8 cellular contexts compared by ENCODE assay signal in the genomic region with DNA sequence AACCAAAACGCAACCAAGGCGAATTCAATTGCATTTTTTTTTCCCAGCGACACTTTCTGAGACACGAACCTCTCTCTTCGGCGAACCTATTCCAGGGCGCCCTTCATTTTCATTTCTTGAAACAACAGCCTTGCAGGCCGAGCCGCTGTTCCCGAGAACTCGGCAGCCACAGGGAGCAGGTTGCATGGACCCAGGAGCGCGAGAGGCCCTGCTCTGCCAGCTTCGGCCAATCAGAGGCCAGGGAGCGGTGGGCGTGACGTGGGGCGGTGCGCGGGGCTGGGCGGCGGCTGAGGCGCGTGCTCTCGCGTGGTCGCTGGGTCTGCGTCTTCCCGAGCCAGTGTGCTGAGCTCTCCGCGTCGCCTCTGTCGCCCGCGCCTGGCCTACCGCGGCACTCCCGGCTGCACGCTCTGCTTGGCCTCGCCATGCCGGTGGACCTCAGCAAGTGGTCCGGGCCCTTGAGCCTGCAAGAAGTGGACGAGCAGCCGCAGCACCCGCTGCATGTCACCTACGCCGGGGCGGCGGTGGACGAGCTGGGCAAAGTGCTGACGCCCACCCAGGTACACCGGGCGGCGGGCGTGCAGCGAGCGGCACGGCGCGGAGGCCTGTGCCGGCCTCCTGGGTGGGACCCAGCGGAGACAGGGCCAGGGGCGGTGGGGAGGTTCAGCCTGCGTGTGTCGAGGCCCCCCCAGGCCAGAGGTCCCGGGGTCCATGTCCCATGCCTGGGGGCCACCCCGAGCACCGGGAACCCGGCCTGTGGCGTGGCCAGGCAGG. TPM values are rescaled to one million over a fixed set of nuclear protein-coding genes. Genes with fewer than 3 reads are reported as not detected.
DNase-seq lines count a peak whose midpoint lies in the region; TF ChIP-seq lines count a peak whose summit lies in the region.

PEBP1 (plus strand) TSS at position 337 of the 771 bp plus-strand sequence; CDS start at position 423, 86 bp downstream.

- peak within 1 kb of the TSS; percentile 75 for H3K4me2 ChIP-seq in osteoblast (ENCODE audit: insufficient read depth, low read length)

- H3K27ac Mint-ChIP-seq in HFFc6: peak within 1 kb of the TSS; percentile 78
- peak within 1 kb of the TSS; percentile 87 for H3K27ac Mint-ChIP-seq in activated naive CD8-positive, alpha-beta T cell

- H3K79me2 ChIP-seq in osteoblast (ENCODE audit: insufficient read depth, low read length): peaks cover 40% of the 10 kb centered on the region

- H3K4me1 Mint-ChIP-seq in HFFc6 (ENCODE audit: low read depth): peaks cover 22% of the 10 kb centered on the region
- peaks cover 34% of the 10 kb centered on the region for H3K4me1 Mint-ChIP-seq in activated naive CD8-positive, alpha-beta T cell (ENCODE audit: low read depth)

- WGBS in testis, 2 donors: 0 to 1% methylated on average over 17 to 35 of the region's 70 CpGs

- peak within 1 kb of the TSS; percentile 76 for H3K27ac ChIP-seq in osteoblast (ENCODE audit: low read depth, low read length)
- peak within 1 kb of the TSS; percentile 80 to 92 for H3K27ac ChIP-seq in testis

- H3K36me3 ChIP-seq in osteoblast (ENCODE audit: insufficient read depth, low read length) (peaks cover 22% of the 10 kb centered on the region), testis (ENCODE audit: low read depth, missing control alignments) (no peaks in the 10 kb centered on the region)

- peaks cover 4% of the 10 kb centered on the region for H4K20me1 ChIP-seq in osteoblast (ENCODE audit: insufficient read depth, low read length)

- H3K4me3 Mint-ChIP-seq in HFFc6: peak within 1 kb of the TSS; percentile 87
- peak within 1 kb of the TSS; percentile 96 for H3K4me3 Mint-ChIP-seq in activated naive CD8-positive, alpha-beta T cell

- DNase-seq in HFFc6 (peak; percentile 93), NB4 (ENCODE audit: low read depth) (peak; percentile 98), SKM-1 treated with dmso at 0.1 percent for 144 hours (lab: John Stamatoyannopoulos, UW; ENCODE audit: unreplicated experiment) (peak; percentile 63), glomerular visceral epithelial cell (ENCODE audit: extremely low spot score) (peak; percentile 89), osteoblast (ENCODE audit: insufficient read length, low spot score, missing footprints) (peak; percentile 99), testis (peak; percentile 97)

- H3K36me3 Mint-ChIP-seq in HFFc6 (ENCODE audit: low read depth): peaks cover 22% of the 10 kb centered on the region
- peaks cover 6% of the 10 kb centered on the region for H3K36me3 Mint-ChIP-seq in activated naive CD8-positive, alpha-beta T cell

- intact Hi-C loops in testis (cut with DNase I; ENCODE audit: low total_unique reads): no loop called here

- H2AFZ ChIP-seq in osteoblast (ENCODE audit: low read length): peak within 1 kb of the TSS; percentile 89

- no peak for TF ChIP-seq CTCF in HFFc6 (IDR thresholded peaks at IDR 0.05)
- TF ChIP-seq CTCF in NB4 (IDR thresholded peaks at IDR 0.05; ENCODE audit: low read depth, low read length): no peak
- no peak for TF ChIP-seq CTCF in osteoblast (IDR thresholded peaks at IDR 0.05; ENCODE audit: extremely low read depth, low read depth, low read length)
- TF ChIP-seq CTCF in testis (IDR thresholded peaks at IDR 0.05): no peak

- H3K4me1 ChIP-seq in osteoblast (ENCODE audit: insufficient read depth, low read length): peaks cover 5% of the 10 kb centered on the region
- peaks cover 32% of the 10 kb centered on the region for H3K4me1 ChIP-seq in testis

- H3K9me3 ChIP-seq in osteoblast (ENCODE audit: low read depth, low read length) (no peaks in the 10 kb centered on the region), testis (no peaks in the 10 kb centered on the region)

- TF ChIP-seq POLR2A in NB4 (IDR thresholded peaks at IDR 0.05; ENCODE audit: extremely low read depth, insufficient read length) (peak; percentile 81), testis (IDR thresholded peaks at IDR 0.05) (peak; percentile 62)

- no peaks in the 10 kb centered on the region for H3K9me3 Mint-ChIP-seq in HFFc6
- no peaks in the 10 kb centered on the region for H3K9me3 Mint-ChIP-seq in activated naive CD8-positive, alpha-beta T cell (ENCODE audit: low read depth)

- H3K27me3 Mint-ChIP-seq in HFFc6 (ENCODE audit: insufficient read depth): no peaks in the 10 kb centered on the region
- no peaks in the 10 kb centered on the region for H3K27me3 Mint-ChIP-seq in activated naive CD8-positive, alpha-beta T cell

- H3K27me3 ChIP-seq in osteoblast (ENCODE audit: insufficient read depth, low read length) (no peaks in the 10 kb centered on the region), testis (no peaks in the 10 kb centered on the region)

- H3K4me3 ChIP-seq in GM08714 (ENCODE audit: low read length): peak within 1 kb of the TSS; percentile 73
- peak within 1 kb of the TSS; percentile 77 for H3K4me3 ChIP-seq in NB4 (ENCODE audit: low read depth, low read length)
- peak within 1 kb of the TSS; percentile 96 for H3K4me3 ChIP-seq in osteoblast (ENCODE audit: insufficient read depth, low read length)
- peak within 1 kb of the TSS; percentile 84 to 90 for H3K4me3 ChIP-seq in testis

RNA-seq across cellular contexts. Expression of gene PEBP1, which starts in this region (rescaled TPM):
- total RNA-seq in HFFc6 (2021; fragmentation: NEBNext Ultra II Directional; extraction: Animal tissue kit (Norgen Biotek cat#: 25700)): 100 to 1,000 TPM; 178 to 263 (median 196) TPM
- 180 and 185 TPM in 2 replicates for total RNA-seq in osteoblast
- 100 to 1,000 TPM; 371 to 500 TPM for total RNA-seq in testis
- 370 TPM for polyA plus RNA-seq in testis (ENCODE audit: insufficient read depth, low read depth, low replicate concordance)

Comparison
In these comparisons a context has a peak if more than half of its experiments do, and no peak if none do; other contexts are left out.
1. Peak in every context shown above with its lines: DNase-seq, H3K4me3 ChIP-seq and H3K27ac ChIP-seq.